ENCODE assay signal across 1 cellular context in the genomic region with DNA sequence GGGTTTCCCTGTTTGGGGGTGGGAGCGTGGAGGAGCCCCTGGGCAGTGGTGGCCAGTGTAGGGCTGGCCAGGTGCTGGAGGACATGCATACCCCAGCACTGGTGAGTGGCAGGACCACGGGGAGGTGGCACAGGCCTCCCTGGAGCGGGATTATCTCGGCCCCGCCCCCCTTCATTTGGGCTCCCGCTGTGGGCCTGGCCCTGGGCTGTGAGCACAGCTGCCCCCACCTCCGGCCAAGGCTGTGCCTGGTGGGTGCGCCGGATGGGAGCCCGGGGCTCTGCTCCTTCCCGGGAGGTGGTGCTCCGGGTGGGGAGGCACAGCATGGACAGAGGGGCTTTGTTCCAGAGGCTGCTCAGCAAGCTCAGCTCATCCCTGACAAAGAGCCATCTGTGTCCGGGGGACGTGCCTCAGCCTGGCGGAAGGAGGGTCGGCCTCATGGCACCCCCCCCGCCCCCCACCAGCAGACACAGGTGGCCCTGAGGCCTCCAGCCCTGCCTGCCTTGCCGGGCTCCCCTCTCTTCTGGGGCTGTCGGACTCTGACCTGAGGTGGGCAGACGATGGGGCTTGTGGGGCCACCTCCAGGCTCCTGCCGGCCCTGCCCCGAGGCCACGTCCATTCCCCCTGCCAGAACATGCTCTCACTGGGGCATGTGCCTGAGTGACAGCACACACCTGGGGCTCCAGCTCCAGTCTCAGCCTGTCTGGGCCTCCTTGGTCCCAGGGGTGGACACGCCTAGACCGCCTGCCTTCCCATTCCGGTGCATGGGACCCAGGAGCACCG.
TF ChIP-seq lines count a peak whose summit lies in the region.

No MANE protein-coding gene starts in this region.

TF ChIP-seq in HepG2, 621 proteins besides CTCF, POLR2A, EP300 and RAD21 (continued from another document and continues in another):
- TF ChIP-seq RERE (CRISPR knock-in tag; IDR thresholded peaks at IDR 0.05; ENCODE audit: low read depth), result no peak
- TF ChIP-seq ZBTB21 (CRISPR knock-in tag; IDR thresholded peaks at IDR 0.05), result no peak
- TF ChIP-seq ZNF460 (CRISPR knock-in tag; IDR thresholded peaks at IDR 0.05; ENCODE audit: borderline replicate concordance), result peak; percentile 9; the same call in 1 of the 2 replicates
- TF ChIP-seq, protein P1, sequence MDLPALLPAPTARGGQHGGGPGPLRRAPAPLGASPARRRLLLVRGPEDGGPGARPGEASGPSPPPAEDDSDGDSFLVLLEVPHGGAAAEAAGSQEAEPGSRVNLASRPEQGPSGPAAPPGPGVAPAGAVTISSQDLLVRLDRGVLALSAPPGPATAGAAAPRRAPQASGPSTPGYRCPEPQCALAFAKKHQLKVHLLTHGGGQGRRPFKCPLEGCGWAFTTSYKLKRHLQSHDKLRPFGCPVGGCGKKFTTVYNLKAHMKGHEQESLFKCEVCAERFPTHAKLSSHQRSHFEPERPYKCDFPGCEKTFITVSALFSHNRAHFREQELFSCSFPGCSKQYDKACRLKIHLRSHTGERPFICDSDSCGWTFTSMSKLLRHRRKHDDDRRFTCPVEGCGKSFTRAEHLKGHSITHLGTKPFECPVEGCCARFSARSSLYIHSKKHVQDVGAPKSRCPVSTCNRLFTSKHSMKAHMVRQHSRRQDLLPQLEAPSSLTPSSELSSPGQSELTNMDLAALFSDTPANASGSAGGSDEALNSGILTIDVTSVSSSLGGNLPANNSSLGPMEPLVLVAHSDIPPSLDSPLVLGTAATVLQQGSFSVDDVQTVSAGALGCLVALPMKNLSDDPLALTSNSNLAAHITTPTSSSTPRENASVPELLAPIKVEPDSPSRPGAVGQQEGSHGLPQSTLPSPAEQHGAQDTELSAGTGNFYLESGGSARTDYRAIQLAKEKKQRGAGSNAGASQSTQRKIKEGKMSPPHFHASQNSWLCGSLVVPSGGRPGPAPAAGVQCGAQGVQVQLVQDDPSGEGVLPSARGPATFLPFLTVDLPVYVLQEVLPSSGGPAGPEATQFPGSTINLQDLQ (CRISPR knock-in tag; IDR thresholded peaks at IDR 0.05), result no peak
- TF ChIP-seq RFX5 (IDR thresholded peaks at IDR 0.05; ENCODE audit: low read depth, low read length), result no peak
- TF ChIP-seq GATAD1 (CRISPR knock-in tag; IDR thresholded peaks at IDR 0.05), result peak; percentile 60; the same call in 1 of the 2 replicates
- peak; percentile 89; the same call in 1 of the 2 replicates for TF ChIP-seq TFAP4 (IDR thresholded peaks at IDR 0.05; ENCODE audit: borderline replicate concordance, low read depth)
- TF ChIP-seq, protein P2, sequence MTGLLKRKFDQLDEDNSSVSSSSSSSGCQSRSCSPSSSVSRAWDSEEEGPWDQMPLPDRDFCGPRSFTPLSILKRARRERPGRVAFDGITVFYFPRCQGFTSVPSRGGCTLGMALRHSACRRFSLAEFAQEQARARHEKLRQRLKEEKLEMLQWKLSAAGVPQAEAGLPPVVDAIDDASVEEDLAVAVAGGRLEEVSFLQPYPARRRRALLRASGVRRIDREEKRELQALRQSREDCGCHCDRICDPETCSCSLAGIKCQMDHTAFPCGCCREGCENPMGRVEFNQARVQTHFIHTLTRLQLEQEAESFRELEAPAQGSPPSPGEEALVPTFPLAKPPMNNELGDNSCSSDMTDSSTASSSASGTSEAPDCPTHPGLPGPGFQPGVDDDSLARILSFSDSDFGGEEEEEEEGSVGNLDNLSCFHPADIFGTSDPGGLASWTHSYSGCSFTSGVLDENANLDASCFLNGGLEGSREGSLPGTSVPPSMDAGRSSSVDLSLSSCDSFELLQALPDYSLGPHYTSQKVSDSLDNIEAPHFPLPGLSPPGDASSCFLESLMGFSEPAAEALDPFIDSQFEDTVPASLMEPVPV (CRISPR knock-in tag; IDR thresholded peaks at IDR 0.05), result peak; percentile 69; the same call in 1 of the 2 replicates
- peak; percentile 73 for TF ChIP-seq ARNT2 (CRISPR knock-in tag; IDR thresholded peaks at IDR 0.05; ENCODE audit: low read depth)
- no peak for TF ChIP-seq CSRNP2 (CRISPR knock-in tag; conservative IDR thresholded peaks at IDR 0.05; ENCODE audit: low read depth)
- TF ChIP-seq PRPF4 (IDR thresholded peaks at IDR 0.05; ENCODE audit: low read depth, low read length, poor library complexity, severe bottlenecking), result no peak
- TF ChIP-seq HIVEP1 (CRISPR knock-in tag; IDR thresholded peaks at IDR 0.05), result peak; percentile 88
- peak; percentile 87; the same call in 1 of the 2 replicates for TF ChIP-seq ZNF703 (CRISPR knock-in tag; IDR thresholded peaks at IDR 0.05; ENCODE audit: borderline replicate concordance)
- no peak for TF ChIP-seq MAFK (conservative IDR thresholded peaks at IDR 0.05 in 1 of 2, IDR thresholded peaks at IDR 0.05 in 1 of 2; ENCODE audit: low read length in 2 of 2)
- no peak for TF ChIP-seq ZNF337 (CRISPR knock-in tag; IDR thresholded peaks at IDR 0.05; ENCODE audit: borderline replicate concordance, low read depth)
- TF ChIP-seq CCDC6 (CRISPR knock-in tag; IDR thresholded peaks at IDR 0.05), result peak; percentile 46; the same call in 1 of the 2 replicates
- TF ChIP-seq CC2D1A (CRISPR knock-in tag; IDR thresholded peaks at IDR 0.05), result no peak
- TF ChIP-seq, protein P3, sequence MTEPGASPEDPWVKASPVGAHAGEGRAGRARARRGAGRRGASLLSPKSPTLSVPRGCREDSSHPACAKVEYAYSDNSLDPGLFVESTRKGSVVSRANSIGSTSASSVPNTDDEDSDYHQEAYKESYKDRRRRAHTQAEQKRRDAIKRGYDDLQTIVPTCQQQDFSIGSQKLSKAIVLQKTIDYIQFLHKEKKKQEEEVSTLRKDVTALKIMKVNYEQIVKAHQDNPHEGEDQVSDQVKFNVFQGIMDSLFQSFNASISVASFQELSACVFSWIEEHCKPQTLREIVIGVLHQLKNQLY (CRISPR knock-in tag; IDR thresholded peaks at IDR 0.05), result no peak; the same call in 1 of the 2 replicates
- TF ChIP-seq ZNF747 (CRISPR knock-in tag; IDR thresholded peaks at IDR 0.05; ENCODE audit: borderline replicate concordance), result peak; percentile 78
- 0 out of 2 replicates have a peak, but pooled peaks have one; percentile 43 for TF ChIP-seq ZNF713 (CRISPR knock-in tag; IDR thresholded peaks at IDR 0.05)
- peak; percentile 46; the same call in 1 of the 2 replicates for TF ChIP-seq NAIF1 (CRISPR knock-in tag; IDR thresholded peaks at IDR 0.05; ENCODE audit: borderline replicate concordance)
- TF ChIP-seq, protein P4, sequence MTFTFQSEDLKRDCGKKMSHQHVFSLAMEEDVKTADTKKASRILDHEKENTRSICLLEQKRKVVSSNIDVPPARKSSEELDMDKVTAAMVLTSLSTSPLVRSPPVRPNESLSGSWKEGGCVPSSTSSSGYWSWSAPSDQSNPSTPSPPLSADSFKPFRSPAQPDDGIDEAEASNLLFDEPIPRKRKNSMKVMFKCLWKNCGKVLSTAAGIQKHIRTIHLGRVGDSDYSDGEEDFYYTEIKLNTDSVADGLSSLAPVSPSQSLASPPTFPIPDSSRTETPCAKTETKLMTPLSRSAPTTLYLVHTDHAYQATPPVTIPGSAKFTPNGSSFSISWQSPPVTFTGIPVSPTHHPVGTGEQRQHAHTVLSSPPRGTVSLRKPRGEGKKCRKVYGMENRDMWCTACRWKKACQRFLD (CRISPR knock-in tag; IDR thresholded peaks at IDR 0.05; ENCODE audit: borderline replicate concordance), result peak; percentile 74; the same call in 1 of the 2 replicates
- TF ChIP-seq ZNF530 (CRISPR knock-in tag; IDR thresholded peaks at IDR 0.05; ENCODE audit: low read depth), result no peak
- TF ChIP-seq GABPA (IDR thresholded peaks at IDR 0.05; ENCODE audit: low read depth, low read length), result no peak
- TF ChIP-seq GABPA (CRISPR knock-in tag; IDR thresholded peaks at IDR 0.05; ENCODE audit: low read depth), result no peak
- peak; percentile 56 for TF ChIP-seq ASH2L (IDR thresholded peaks at IDR 0.05; ENCODE audit: insufficient read length, low read depth, low read length)
- TF ChIP-seq ZNF616 (CRISPR knock-in tag; IDR thresholded peaks at IDR 0.05; ENCODE audit: low read depth), result peak; percentile 45
- TF ChIP-seq ZSCAN29 (CRISPR knock-in tag; conservative IDR thresholded peaks at IDR 0.05), result no peak
- TF ChIP-seq PHF8 (CRISPR knock-in tag; IDR thresholded peaks at IDR 0.05), result no peak; the same call in 1 of the 2 replicates
- peak; percentile 51; the same call in 1 of the 2 replicates for TF ChIP-seq GFI1 (CRISPR knock-in tag; IDR thresholded peaks at IDR 0.05; ENCODE audit: borderline replicate concordance)
- TF ChIP-seq, protein P5, sequence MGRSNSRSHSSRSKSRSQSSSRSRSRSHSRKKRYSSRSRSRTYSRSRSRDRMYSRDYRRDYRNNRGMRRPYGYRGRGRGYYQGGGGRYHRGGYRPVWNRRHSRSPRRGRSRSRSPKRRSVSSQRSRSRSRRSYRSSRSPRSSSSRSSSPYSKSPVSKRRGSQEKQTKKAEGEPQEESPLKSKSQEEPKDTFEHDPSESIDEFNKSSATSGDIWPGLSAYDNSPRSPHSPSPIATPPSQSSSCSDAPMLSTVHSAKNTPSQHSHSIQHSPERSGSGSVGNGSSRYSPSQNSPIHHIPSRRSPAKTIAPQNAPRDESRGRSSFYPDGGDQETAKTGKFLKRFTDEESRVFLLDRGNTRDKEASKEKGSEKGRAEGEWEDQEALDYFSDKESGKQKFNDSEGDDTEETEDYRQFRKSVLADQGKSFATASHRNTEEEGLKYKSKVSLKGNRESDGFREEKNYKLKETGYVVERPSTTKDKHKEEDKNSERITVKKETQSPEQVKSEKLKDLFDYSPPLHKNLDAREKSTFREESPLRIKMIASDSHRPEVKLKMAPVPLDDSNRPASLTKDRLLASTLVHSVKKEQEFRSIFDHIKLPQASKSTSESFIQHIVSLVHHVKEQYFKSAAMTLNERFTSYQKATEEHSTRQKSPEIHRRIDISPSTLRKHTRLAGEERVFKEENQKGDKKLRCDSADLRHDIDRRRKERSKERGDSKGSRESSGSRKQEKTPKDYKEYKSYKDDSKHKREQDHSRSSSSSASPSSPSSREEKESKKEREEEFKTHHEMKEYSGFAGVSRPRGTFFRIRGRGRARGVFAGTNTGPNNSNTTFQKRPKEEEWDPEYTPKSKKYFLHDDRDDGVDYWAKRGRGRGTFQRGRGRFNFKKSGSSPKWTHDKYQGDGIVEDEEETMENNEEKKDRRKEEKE (IDR thresholded peaks at IDR 0.05), result no peak
- no peak; the same call in 1 of the 2 replicates for TF ChIP-seq ZNF230 (CRISPR knock-in tag; IDR thresholded peaks at IDR 0.05)
- TF ChIP-seq BORCS8-MEF2B (CRISPR knock-in tag; IDR thresholded peaks at IDR 0.05), result no peak
- no peak for TF ChIP-seq ZNF816 (CRISPR knock-in tag; IDR thresholded peaks at IDR 0.05; ENCODE audit: borderline replicate concordance)
- no peak; the same call in 1 of the 2 replicates for TF ChIP-seq LBX2 (CRISPR knock-in tag; IDR thresholded peaks at IDR 0.05; ENCODE audit: borderline replicate concordance)
- TF ChIP-seq KLF6 (CRISPR knock-in tag; IDR thresholded peaks at IDR 0.05), result no peak; the same call in 1 of the 2 replicates
- peak; percentile 81 for TF ChIP-seq U2AF1 (optimal IDR thresholded peaks at IDR 0.05; ENCODE audit: low read depth, low read length)
- no peak for TF ChIP-seq MBD4 (IDR thresholded peaks at IDR 0.05; ENCODE audit: borderline replicate concordance, low read length)
- peak; percentile 88; the same call in 1 of the 2 replicates for TF ChIP-seq MED13 (CRISPR knock-in tag; IDR thresholded peaks at IDR 0.05)
